Comparison of ENCODE assay signal across 2 cellular contexts in the genomic region with DNA sequence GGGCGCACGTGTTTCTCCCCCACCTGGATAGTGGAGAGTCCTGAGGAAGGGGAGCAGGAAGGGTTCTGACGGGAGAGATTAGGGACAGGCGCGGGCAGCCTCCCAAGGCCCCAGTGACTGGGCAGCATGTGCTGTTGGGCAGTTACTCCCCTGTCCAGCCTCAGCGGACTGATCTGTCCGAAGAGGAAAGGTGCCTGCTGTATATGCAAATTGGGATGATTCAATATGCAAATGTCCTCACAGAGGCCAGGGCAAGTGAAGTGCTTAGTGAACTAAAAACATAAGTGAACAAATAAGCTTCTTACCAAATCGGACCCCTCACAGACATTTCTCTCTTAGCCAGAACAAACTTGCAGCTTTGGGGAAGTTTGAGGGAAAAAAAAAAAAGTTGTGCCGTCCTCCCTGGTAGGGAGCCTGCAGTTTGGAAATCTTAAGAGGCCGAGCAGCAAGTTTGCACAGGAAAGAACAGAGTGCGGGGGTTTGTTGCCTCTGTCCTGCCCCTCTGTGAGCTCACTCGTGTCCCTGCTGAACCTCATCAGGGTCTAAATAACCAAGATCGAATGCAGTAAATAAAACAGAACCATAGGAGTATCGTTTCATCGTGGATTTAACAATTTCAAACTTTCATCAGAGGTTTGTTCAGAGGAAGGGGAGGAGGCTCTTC.
A peak's percentile ranks its signal among the peaks of the same experiment; 100 is the strongest.
TF ChIP-seq lines count a peak whose summit lies in the region.

No MANE protein-coding gene starts in this region.

TF ChIP-seq in GM12878, 131 proteins besides CTCF, POLR2A, EP300 and RAD21:
- TF ChIP-seq FOXM1 (IDR thresholded peaks at IDR 0.05; ENCODE audit: low read depth, low read length) (no peak), POU2F2 (IDR thresholded peaks at IDR 0.05; ENCODE audit: borderline replicate concordance, low read depth, low read length) (peak; percentile 94; the same call in 1 of the 3 replicates), EGR1 (IDR thresholded peaks at IDR 0.05; ENCODE audit: borderline replicate concordance in 1 of 2, low read depth in 2 of 2, low read length in 2 of 2) (peak in 1 of 2 experiments; percentile 72; a peak in 2 of 3 replicates)

TF ChIP-seq in SK-N-SH, 30 proteins besides CTCF, POLR2A, EP300 and RAD21:
- no peak for TF ChIP-seq YY1 (IDR thresholded peaks at IDR 0.05; ENCODE audit: low read depth)
- TF ChIP-seq, protein P1, sequence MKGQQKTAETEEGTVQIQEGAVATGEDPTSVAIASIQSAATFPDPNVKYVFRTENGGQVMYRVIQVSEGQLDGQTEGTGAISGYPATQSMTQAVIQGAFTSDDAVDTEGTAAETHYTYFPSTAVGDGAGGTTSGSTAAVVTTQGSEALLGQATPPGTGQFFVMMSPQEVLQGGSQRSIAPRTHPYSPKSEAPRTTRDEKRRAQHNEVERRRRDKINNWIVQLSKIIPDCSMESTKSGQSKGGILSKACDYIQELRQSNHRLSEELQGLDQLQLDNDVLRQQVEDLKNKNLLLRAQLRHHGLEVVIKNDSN (IDR thresholded peaks at IDR 0.05; ENCODE audit: borderline replicate concordance, low read depth) = no peak
- TF ChIP-seq, protein P2, sequence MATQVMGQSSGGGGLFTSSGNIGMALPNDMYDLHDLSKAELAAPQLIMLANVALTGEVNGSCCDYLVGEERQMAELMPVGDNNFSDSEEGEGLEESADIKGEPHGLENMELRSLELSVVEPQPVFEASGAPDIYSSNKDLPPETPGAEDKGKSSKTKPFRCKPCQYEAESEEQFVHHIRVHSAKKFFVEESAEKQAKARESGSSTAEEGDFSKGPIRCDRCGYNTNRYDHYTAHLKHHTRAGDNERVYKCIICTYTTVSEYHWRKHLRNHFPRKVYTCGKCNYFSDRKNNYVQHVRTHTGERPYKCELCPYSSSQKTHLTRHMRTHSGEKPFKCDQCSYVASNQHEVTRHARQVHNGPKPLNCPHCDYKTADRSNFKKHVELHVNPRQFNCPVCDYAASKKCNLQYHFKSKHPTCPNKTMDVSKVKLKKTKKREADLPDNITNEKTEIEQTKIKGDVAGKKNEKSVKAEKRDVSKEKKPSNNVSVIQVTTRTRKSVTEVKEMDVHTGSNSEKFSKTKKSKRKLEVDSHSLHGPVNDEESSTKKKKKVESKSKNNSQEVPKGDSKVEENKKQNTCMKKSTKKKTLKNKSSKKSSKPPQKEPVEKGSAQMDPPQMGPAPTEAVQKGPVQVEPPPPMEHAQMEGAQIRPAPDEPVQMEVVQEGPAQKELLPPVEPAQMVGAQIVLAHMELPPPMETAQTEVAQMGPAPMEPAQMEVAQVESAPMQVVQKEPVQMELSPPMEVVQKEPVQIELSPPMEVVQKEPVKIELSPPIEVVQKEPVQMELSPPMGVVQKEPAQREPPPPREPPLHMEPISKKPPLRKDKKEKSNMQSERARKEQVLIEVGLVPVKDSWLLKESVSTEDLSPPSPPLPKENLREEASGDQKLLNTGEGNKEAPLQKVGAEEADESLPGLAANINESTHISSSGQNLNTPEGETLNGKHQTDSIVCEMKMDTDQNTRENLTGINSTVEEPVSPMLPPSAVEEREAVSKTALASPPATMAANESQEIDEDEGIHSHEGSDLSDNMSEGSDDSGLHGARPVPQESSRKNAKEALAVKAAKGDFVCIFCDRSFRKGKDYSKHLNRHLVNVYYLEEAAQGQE (IDR thresholded peaks at IDR 0.05; ENCODE audit: low read depth, low read length) = no peak
- TF ChIP-seq SIN3A (IDR thresholded peaks at IDR 0.05; ENCODE audit: borderline replicate concordance, low read depth, low read length) = no peak
- no peak for TF ChIP-seq FOXJ3 (CRISPR knock-in tag; IDR thresholded peaks at IDR 0.05)
- no peak for TF ChIP-seq MEF2A (IDR thresholded peaks at IDR 0.05; ENCODE audit: borderline replicate concordance, low read depth)
- TF ChIP-seq RFX5 (IDR thresholded peaks at IDR 0.05; ENCODE audit: low read length) = no peak
- no peak for TF ChIP-seq RCOR1 (IDR thresholded peaks at IDR 0.05; ENCODE audit: low read length)
- TF ChIP-seq, protein P3, sequence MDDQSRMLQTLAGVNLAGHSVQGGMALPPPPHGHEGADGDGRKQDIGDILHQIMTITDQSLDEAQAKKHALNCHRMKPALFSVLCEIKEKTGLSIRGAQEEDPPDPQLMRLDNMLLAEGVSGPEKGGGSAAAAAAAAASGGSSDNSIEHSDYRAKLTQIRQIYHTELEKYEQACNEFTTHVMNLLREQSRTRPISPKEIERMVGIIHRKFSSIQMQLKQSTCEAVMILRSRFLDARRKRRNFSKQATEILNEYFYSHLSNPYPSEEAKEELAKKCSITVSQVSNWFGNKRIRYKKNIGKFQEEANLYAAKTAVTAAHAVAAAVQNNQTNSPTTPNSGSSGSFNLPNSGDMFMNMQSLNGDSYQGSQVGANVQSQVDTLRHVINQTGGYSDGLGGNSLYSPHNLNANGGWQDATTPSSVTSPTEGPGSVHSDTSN (IDR thresholded peaks at IDR 0.05) = no peak
- TF ChIP-seq GATA2 (CRISPR knock-in tag; IDR thresholded peaks at IDR 0.05) = no peak
- TF ChIP-seq ELF1 (IDR thresholded peaks at IDR 0.05) = no peak
- no peak for TF ChIP-seq FOXM1 (IDR thresholded peaks at IDR 0.05; ENCODE audit: low read depth)
- TF ChIP-seq, protein P4, sequence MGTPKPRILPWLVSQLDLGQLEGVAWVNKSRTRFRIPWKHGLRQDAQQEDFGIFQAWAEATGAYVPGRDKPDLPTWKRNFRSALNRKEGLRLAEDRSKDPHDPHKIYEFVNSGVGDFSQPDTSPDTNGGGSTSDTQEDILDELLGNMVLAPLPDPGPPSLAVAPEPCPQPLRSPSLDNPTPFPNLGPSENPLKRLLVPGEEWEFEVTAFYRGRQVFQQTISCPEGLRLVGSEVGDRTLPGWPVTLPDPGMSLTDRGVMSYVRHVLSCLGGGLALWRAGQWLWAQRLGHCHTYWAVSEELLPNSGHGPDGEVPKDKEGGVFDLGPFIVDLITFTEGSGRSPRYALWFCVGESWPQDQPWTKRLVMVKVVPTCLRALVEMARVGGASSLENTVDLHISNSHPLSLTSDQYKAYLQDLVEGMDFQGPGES (IDR thresholded peaks at IDR 0.05; ENCODE audit: low read depth, low read length) = no peak
- no peak for TF ChIP-seq POLR2AphosphoS5 (IDR thresholded peaks at IDR 0.05; ENCODE audit: low read depth, low read length)
- TF ChIP-seq CHD2 (IDR thresholded peaks at IDR 0.05; ENCODE audit: low read length, partially characterized antibody) = no peak
- no peak for TF ChIP-seq RXRA (IDR thresholded peaks at IDR 0.05; ENCODE audit: borderline replicate concordance, low read depth)
- TF ChIP-seq, protein P5, sequence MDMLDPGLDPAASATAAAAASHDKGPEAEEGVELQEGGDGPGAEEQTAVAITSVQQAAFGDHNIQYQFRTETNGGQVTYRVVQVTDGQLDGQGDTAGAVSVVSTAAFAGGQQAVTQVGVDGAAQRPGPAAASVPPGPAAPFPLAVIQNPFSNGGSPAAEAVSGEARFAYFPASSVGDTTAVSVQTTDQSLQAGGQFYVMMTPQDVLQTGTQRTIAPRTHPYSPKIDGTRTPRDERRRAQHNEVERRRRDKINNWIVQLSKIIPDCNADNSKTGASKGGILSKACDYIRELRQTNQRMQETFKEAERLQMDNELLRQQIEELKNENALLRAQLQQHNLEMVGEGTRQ (IDR thresholded peaks at IDR 0.05; ENCODE audit: borderline replicate concordance, low read depth, low read length) = no peak
